Comparison of ENCODE assay signal across 1 cellular context in the genomic region with DNA sequence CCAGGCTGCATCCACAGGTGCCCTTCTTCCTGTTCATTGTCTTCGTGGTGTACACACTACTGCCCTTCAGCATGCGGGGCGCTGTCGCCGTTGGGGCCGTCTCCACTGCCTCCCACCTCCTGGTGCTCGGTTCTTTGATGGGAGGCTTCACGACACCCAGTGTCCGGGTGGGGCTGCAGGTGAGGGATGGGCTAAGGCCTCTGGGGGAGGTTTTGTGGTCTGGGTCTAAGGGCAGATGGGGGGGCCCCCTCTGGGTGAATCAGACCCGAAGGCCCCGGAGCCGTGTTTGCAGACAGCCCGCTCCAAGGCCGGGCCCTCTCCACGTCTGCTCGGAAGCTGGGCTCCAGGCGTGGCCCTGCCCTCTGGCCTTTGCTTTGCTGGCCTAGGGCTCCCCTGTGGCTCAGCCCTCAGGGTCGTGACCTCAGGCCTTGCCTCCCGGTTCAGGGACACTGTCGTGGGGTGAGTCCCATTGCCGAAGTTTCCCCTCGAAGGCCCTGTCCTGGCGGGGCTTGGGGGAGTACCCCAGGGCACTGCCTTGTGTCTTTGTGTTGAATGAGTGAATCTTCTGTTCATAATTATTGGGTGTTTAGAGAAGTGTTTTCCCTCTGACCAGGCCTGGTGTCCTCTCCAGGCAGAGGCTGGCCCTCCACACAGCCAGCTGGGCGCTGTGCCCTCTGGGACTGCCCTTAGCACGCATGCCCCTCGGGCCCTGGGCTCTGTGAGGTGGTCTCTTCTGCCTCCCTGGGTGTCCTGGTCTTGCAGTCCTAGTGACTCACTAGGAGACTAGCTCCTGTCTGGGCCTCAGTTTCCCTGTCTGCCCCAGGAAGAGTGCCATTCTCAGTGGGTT.
TF ChIP-seq lines count a peak whose summit lies in the region.

No MANE protein-coding gene starts in this region.

TF ChIP-seq in HepG2, 621 proteins besides CTCF, POLR2A, EP300 and RAD21 (continued from another document and continues in another):
- TF ChIP-seq, protein P1, sequence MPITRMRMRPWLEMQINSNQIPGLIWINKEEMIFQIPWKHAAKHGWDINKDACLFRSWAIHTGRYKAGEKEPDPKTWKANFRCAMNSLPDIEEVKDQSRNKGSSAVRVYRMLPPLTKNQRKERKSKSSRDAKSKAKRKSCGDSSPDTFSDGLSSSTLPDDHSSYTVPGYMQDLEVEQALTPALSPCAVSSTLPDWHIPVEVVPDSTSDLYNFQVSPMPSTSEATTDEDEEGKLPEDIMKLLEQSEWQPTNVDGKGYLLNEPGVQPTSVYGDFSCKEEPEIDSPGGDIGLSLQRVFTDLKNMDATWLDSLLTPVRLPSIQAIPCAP (CRISPR knock-in tag; IDR thresholded peaks at IDR 0.05; ENCODE audit: low read depth): no peak
- TF ChIP-seq ZNF101 (CRISPR knock-in tag; IDR thresholded peaks at IDR 0.05; ENCODE audit: borderline replicate concordance, low read depth) (no peak), SP1 (IDR thresholded peaks at IDR 0.05) (no peak), SP1 (CRISPR knock-in tag; IDR thresholded peaks at IDR 0.05) (peak; percentile 61; the same call in 1 of the 2 replicates), THYN1 (CRISPR knock-in tag; IDR thresholded peaks at IDR 0.05; ENCODE audit: borderline replicate concordance, low read depth) (no peak), PCBP2 (optimal IDR thresholded peaks at IDR 0.05; ENCODE audit: low read depth, low read length, poor library complexity, severe bottlenecking) (no peak), ZBTB3 (CRISPR knock-in tag; IDR thresholded peaks at IDR 0.05; ENCODE audit: borderline replicate concordance, low read depth) (no peak), TCF7L2 (IDR thresholded peaks at IDR 0.05; ENCODE audit: low read depth, low read length) (no peak), SNAPC2 (CRISPR knock-in tag; IDR thresholded peaks at IDR 0.05) (no peak), ZNF430 (CRISPR knock-in tag; IDR thresholded peaks at IDR 0.05) (no peak; the same call in none of the 2 replicates), ZNF549 (CRISPR knock-in tag; IDR thresholded peaks at IDR 0.05) (no peak), SRSF1 (optimal IDR thresholded peaks at IDR 0.05; ENCODE audit: low read depth, low read length) (no peak), JUNB (CRISPR knock-in tag; IDR thresholded peaks at IDR 0.05; ENCODE audit: borderline replicate concordance) (no peak), ZNF891 (CRISPR knock-in tag; IDR thresholded peaks at IDR 0.05) (peak; percentile 11; the same call in 1 of the 2 replicates), NFKBIZ (CRISPR knock-in tag; IDR thresholded peaks at IDR 0.05) (no peak; the same call in 1 of the 2 replicates), TCF12 (IDR thresholded peaks at IDR 0.05) (no peak), TCF12 (CRISPR knock-in tag; IDR thresholded peaks at IDR 0.05) (0 out of 2 replicates have a peak, but pooled peaks have one; percentile 58), CCDC6 (CRISPR knock-in tag; IDR thresholded peaks at IDR 0.05) (no peak), ZNF569 (CRISPR knock-in tag; IDR thresholded peaks at IDR 0.05; ENCODE audit: borderline replicate concordance) (no peak), KAT8 (CRISPR knock-in tag; IDR thresholded peaks at IDR 0.05) (peak; percentile 74; the same call in 1 of the 2 replicates), SMYD3 (CRISPR knock-in tag; IDR thresholded peaks at IDR 0.05) (no peak), SSRP1 (CRISPR knock-in tag; IDR thresholded peaks at IDR 0.05) (no peak), GTF3A (CRISPR knock-in tag; conservative IDR thresholded peaks at IDR 0.05) (no peak), ZNF383 (CRISPR knock-in tag; IDR thresholded peaks at IDR 0.05; ENCODE audit: borderline replicate concordance) (no peak), ZSCAN21 (CRISPR knock-in tag; IDR thresholded peaks at IDR 0.05; ENCODE audit: borderline replicate concordance) (peak; percentile 83), CBX2 (IDR thresholded peaks at IDR 0.05; ENCODE audit: low read depth, low read length) (no peak), CBX2 (CRISPR knock-in tag; IDR thresholded peaks at IDR 0.05; ENCODE audit: low read depth) (no peak), DPF2 (CRISPR knock-in tag; IDR thresholded peaks at IDR 0.05; ENCODE audit: borderline replicate concordance, low read depth) (peak; percentile 72; the same call in 1 of the 2 replicates), ASH2L (IDR thresholded peaks at IDR 0.05; ENCODE audit: insufficient read length, low read depth, low read length) (no peak), ZMYM4 (CRISPR knock-in tag; IDR thresholded peaks at IDR 0.05) (peak; percentile 55), NR2F2 (IDR thresholded peaks at IDR 0.05; ENCODE audit: borderline replicate concordance, low read depth) (peak; percentile 92), ZNF782 (CRISPR knock-in tag; IDR thresholded peaks at IDR 0.05; ENCODE audit: borderline replicate concordance) (peak; percentile 43; the same call in 1 of the 2 replicates), RBM22 (optimal IDR thresholded peaks at IDR 0.05; ENCODE audit: low read length) (no peak), ZNF577 (CRISPR knock-in tag; IDR thresholded peaks at IDR 0.05; ENCODE audit: borderline replicate concordance, low read depth) (no peak), NFIC (IDR thresholded peaks at IDR 0.05; ENCODE audit: low read length) (no peak), EHMT2 (IDR thresholded peaks at IDR 0.05; ENCODE audit: borderline replicate concordance, low read depth, low read length) (no peak), KLF11 (CRISPR knock-in tag; IDR thresholded peaks at IDR 0.05) (no peak)
- TF ChIP-seq, protein P2, sequence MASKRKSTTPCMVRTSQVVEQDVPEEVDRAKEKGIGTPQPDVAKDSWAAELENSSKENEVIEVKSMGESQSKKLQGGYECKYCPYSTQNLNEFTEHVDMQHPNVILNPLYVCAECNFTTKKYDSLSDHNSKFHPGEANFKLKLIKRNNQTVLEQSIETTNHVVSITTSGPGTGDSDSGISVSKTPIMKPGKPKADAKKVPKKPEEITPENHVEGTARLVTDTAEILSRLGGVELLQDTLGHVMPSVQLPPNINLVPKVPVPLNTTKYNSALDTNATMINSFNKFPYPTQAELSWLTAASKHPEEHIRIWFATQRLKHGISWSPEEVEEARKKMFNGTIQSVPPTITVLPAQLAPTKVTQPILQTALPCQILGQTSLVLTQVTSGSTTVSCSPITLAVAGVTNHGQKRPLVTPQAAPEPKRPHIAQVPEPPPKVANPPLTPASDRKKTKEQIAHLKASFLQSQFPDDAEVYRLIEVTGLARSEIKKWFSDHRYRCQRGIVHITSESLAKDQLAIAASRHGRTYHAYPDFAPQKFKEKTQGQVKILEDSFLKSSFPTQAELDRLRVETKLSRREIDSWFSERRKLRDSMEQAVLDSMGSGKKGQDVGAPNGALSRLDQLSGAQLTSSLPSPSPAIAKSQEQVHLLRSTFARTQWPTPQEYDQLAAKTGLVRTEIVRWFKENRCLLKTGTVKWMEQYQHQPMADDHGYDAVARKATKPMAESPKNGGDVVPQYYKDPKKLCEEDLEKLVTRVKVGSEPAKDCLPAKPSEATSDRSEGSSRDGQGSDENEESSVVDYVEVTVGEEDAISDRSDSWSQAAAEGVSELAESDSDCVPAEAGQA (IDR thresholded peaks at IDR 0.05; ENCODE audit: low read depth): no peak
- TF ChIP-seq, protein P2 (CRISPR knock-in tag; IDR thresholded peaks at IDR 0.05; ENCODE audit: borderline replicate concordance): no peak
- TF ChIP-seq, protein P3, sequence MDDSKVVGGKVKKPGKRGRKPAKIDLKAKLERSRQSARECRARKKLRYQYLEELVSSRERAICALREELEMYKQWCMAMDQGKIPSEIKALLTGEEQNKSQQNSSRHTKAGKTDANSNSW (CRISPR knock-in tag; IDR thresholded peaks at IDR 0.05; ENCODE audit: borderline replicate concordance): no peak
- TF ChIP-seq, protein P4, sequence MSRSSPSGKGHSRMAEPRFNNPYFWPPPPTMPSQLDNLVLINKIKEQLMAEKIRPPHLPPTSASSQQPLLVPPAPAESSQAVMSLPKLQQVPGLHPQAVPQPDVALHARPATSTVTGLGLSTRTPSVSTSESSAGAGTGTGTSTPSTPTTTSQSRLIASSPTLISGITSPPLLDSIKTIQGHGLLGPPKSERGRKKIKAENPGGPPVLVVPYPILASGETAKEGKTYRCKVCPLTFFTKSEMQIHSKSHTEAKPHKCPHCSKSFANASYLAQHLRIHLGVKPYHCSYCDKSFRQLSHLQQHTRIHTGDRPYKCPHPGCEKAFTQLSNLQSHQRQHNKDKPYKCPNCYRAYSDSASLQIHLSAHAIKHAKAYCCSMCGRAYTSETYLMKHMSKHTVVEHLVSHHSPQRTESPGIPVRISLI (CRISPR knock-in tag; IDR thresholded peaks at IDR 0.05; ENCODE audit: borderline replicate concordance): no peak
- TF ChIP-seq, protein P5, sequence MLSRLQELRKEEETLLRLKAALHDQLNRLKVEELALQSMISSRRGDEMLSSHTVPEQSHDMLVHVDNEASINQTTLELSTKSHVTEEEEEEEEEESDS (CRISPR knock-in tag; IDR thresholded peaks at IDR 0.05; ENCODE audit: borderline replicate concordance): no peak
- TF ChIP-seq, protein P6, sequence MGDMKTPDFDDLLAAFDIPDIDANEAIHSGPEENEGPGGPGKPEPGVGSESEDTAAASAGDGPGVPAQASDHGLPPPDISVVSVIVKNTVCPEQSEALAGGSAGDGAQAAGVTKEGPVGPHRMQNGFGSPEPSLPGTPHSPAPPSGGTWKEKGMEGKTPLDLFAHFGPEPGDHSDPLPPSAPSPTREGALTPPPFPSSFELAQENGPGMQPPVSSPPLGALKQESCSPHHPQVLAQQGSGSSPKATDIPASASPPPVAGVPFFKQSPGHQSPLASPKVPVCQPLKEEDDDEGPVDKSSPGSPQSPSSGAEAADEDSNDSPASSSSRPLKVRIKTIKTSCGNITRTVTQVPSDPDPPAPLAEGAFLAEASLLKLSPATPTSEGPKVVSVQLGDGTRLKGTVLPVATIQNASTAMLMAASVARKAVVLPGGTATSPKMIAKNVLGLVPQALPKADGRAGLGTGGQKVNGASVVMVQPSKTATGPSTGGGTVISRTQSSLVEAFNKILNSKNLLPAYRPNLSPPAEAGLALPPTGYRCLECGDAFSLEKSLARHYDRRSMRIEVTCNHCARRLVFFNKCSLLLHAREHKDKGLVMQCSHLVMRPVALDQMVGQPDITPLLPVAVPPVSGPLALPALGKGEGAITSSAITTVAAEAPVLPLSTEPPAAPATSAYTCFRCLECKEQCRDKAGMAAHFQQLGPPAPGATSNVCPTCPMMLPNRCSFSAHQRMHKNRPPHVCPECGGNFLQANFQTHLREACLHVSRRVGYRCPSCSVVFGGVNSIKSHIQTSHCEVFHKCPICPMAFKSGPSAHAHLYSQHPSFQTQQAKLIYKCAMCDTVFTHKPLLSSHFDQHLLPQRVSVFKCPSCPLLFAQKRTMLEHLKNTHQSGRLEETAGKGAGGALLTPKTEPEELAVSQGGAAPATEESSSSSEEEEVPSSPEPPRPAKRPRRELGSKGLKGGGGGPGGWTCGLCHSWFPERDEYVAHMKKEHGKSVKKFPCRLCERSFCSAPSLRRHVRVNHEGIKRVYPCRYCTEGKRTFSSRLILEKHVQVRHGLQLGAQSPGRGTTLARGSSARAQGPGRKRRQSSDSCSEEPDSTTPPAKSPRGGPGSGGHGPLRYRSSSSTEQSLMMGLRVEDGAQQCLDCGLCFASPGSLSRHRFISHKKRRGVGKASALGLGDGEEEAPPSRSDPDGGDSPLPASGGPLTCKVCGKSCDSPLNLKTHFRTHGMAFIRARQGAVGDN (CRISPR knock-in tag; IDR thresholded peaks at IDR 0.05): peak; percentile 97
- TF ChIP-seq, protein P7, sequence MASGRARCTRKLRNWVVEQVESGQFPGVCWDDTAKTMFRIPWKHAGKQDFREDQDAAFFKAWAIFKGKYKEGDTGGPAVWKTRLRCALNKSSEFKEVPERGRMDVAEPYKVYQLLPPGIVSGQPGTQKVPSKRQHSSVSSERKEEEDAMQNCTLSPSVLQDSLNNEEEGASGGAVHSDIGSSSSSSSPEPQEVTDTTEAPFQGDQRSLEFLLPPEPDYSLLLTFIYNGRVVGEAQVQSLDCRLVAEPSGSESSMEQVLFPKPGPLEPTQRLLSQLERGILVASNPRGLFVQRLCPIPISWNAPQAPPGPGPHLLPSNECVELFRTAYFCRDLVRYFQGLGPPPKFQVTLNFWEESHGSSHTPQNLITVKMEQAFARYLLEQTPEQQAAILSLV (CRISPR knock-in tag; IDR thresholded peaks at IDR 0.05; ENCODE audit: borderline replicate concordance): 0 out of 2 replicates have a peak, but pooled peaks have one; percentile 23
- TF ChIP-seq, protein P8, sequence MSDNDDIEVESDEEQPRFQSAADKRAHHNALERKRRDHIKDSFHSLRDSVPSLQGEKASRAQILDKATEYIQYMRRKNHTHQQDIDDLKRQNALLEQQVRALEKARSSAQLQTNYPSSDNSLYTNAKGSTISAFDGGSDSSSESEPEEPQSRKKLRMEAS (IDR thresholded peaks at IDR 0.05): peak; percentile 82
- TF ChIP-seq, protein P9, sequence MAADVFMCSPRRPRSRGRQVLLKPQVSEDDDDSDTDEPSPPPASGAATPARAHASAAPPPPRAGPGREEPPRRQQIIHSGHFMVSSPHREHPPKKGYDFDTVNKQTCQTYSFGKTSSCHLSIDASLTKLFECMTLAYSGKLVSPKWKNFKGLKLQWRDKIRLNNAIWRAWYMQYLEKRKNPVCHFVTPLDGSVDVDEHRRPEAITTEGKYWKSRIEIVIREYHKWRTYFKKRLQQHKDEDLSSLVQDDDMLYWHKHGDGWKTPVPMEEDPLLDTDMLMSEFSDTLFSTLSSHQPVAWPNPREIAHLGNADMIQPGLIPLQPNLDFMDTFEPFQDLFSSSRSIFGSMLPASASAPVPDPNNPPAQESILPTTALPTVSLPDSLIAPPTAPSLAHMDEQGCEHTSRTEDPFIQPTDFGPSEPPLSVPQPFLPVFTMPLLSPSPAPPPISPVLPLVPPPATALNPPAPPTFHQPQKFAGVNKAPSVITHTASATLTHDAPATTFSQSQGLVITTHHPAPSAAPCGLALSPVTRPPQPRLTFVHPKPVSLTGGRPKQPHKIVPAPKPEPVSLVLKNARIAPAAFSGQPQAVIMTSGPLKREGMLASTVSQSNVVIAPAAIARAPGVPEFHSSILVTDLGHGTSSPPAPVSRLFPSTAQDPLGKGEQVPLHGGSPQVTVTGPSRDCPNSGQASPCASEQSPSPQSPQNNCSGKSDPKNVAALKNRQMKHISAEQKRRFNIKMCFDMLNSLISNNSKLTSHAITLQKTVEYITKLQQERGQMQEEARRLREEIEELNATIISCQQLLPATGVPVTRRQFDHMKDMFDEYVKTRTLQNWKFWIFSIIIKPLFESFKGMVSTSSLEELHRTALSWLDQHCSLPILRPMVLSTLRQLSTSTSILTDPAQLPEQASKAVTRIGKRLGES (CRISPR knock-in tag; IDR thresholded peaks at IDR 0.05; ENCODE audit: borderline replicate concordance): no peak
